In genomic region chr15:25860885-25861866, GRCh38 we compare ENCODE assay signal across 1 cellular context.
TF ChIP-seq lines count a peak whose summit lies in the region.

No MANE protein-coding gene starts in this region.

TF ChIP-seq in IMR-90, 13 proteins besides CTCF, POLR2A, EP300 and RAD21:
- TF ChIP-seq ELK1 (IDR thresholded peaks at IDR 0.05; ENCODE audit: borderline replicate concordance, low read depth, low read length) (no peak), CEBPB (IDR thresholded peaks at IDR 0.05; ENCODE audit: low read depth, low read length) (no peak), RCOR1 (IDR thresholded peaks at IDR 0.05; ENCODE audit: insufficient replicate concordance, low read length) (no peak), NFE2L2 (IDR thresholded peaks at IDR 0.05; ENCODE audit: low read depth, low read length) (no peak), BHLHE40 (IDR thresholded peaks at IDR 0.05; ENCODE audit: low read depth, low read length) (no peak), USF2 (IDR thresholded peaks at IDR 0.05; ENCODE audit: low read depth, low read length) (no peak), CHD1 (IDR thresholded peaks at IDR 0.05; ENCODE audit: low read depth, low read length) (no peak), RFX5 (IDR thresholded peaks at IDR 0.05; ENCODE audit: low read depth, low read length) (no peak), FOS (IDR thresholded peaks at IDR 0.05; ENCODE audit: low read depth, low read length) (no peak), MAFK (IDR thresholded peaks at IDR 0.05; ENCODE audit: low read depth, low read length) (no peak)
